In the genomic region with DNA sequence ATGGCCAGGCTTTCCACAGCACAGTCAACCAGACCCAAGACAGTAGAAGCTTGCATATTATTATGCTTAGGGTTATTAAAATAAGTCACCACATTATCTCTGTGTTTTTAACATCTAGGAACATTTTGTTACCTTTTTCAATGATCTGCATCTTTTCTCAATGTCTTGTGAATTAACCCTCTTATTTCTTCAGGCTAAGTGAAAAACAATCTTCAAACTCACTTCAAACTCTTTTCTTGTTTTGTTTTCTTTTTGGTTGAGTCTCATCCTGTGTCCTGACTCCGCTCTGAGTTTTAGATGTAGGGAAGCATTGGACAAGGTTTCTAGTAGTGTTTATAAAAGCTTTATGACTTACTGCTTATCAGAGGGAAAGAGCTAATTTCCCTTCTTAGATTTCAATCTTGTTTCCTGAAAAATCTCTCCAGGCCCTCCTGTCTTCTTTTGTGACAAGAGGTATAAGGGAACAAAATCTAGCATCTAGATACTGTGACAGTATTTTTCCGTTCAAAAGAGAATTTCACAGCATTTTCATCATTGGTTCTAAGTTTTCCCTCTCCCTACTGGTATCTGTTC, we compare ENCODE assay signal across 32 cellular contexts. TPM values are rescaled to one million over a fixed set of nuclear protein-coding genes. Genes with fewer than 3 reads are reported as not detected.
"Had no signal": no experiment of that assay in that cellular context is flagged by ENCODE, and none has a peak within 500 bp of the region (broad histone marks: within the 10 kb centered on the region; RNA-seq: fewer than 3 reads in every experiment).

No MANE protein-coding gene starts in this region.

- H3K4me3 ChIP-seq: colonic mucosa, esophagus squamous epithelium, heart right ventricle, left lung, prostate gland, right atrium auricular region, sigmoid colon, spleen, thoracic aorta, tibial nerve, upper lobe of right lung, uterus had no signal

- H3K27ac ChIP-seq: colonic mucosa, esophagus squamous epithelium, heart right ventricle, left lung, neutrophil, prostate gland, right atrium auricular region, sigmoid colon, thoracic aorta, tibial nerve, upper lobe of right lung, uterus had no signal

- H3K4me3 Mint-ChIP-seq: dendritic cell treated with granulocyte-macrophage colony-stimulating factor and Interleukin-4, amounts not matched to agents 40 ng/mL and 50 ng/mL, for 4 days; endodermal cell; naive thymus-derived CD4-positive, alpha-beta T cell; nephron; stimulated activated naive B cell treated with anti-CD40 and anti-IgM and Interleukin-4, amounts not matched to agents 10 μg/mL and 1 μg/mL and 100 μg/mL, for 72 hours; stimulated activated naive CD8-positive, alpha-beta T cell treated with anti-CD3 and anti-CD28 coated beads, Interleukin-15, Interleukin-2, amounts not matched to agents 100 ng/mL and 50 ng/mL, for 24 hours had no signal

- H3K27me3 ChIP-seq: colonic mucosa, esophagus squamous epithelium, left lung, neutrophil, right atrium auricular region, sigmoid colon, spleen, tibial nerve, upper lobe of right lung, uterus had no signal

- H3K27me3 Mint-ChIP-seq: dendritic cell treated with granulocyte-macrophage colony-stimulating factor and Interleukin-4, amounts not matched to agents 40 ng/mL and 50 ng/mL, for 4 days; naive thymus-derived CD4-positive, alpha-beta T cell; stimulated activated naive B cell treated with anti-CD40 and anti-IgM and Interleukin-4, amounts not matched to agents 10 μg/mL and 1 μg/mL and 100 μg/mL, for 72 hours; stimulated activated naive CD8-positive, alpha-beta T cell treated with anti-CD3 and anti-CD28 coated beads, Interleukin-15, Interleukin-2, amounts not matched to agents 100 ng/mL and 50 ng/mL, for 24 hours had no signal

- H3K36me3 Mint-ChIP-seq: naive thymus-derived CD4-positive, alpha-beta T cell; stimulated activated naive B cell treated with anti-CD40 and anti-IgM and Interleukin-4, amounts not matched to agents 10 μg/mL and 1 μg/mL and 100 μg/mL, for 72 hours had no signal

- H3K4me1 ChIP-seq: colonic mucosa, esophagus squamous epithelium, heart right ventricle, left lung, prostate gland, right atrium auricular region, sigmoid colon, spleen, tibial nerve, upper lobe of right lung, uterus had no signal

- H3K27ac Mint-ChIP-seq: dendritic cell treated with granulocyte-macrophage colony-stimulating factor and Interleukin-4, amounts not matched to agents 40 ng/mL and 50 ng/mL, for 4 days; endodermal cell; stimulated activated naive B cell treated with anti-CD40 and anti-IgM and Interleukin-4, amounts not matched to agents 10 μg/mL and 1 μg/mL and 100 μg/mL, for 72 hours; stimulated activated naive CD8-positive, alpha-beta T cell treated with anti-CD3 and anti-CD28 coated beads, Interleukin-15, Interleukin-2, amounts not matched to agents 100 ng/mL and 50 ng/mL, for 24 hours had no signal

- H3K9me3 Mint-ChIP-seq: dendritic cell treated with granulocyte-macrophage colony-stimulating factor and Interleukin-4, amounts not matched to agents 40 ng/mL and 50 ng/mL, for 4 days; endodermal cell; nephron; stimulated activated naive B cell treated with anti-CD40 and anti-IgM and Interleukin-4, amounts not matched to agents 10 μg/mL and 1 μg/mL and 100 μg/mL, for 72 hours had no signal

- ATAC-seq: heart right ventricle; left cardiac atrium; left lung; naive thymus-derived CD4-positive, alpha-beta T cell; stimulated activated naive B cell treated with anti-CD40 and anti-IgM and Interleukin-4, amounts not matched to agents 10 μg/mL and 1 μg/mL and 100 μg/mL, for 72 hours; upper lobe of right lung had no signal

- H3K9me3 ChIP-seq: colonic mucosa, esophagus squamous epithelium, heart right ventricle, left lung, neutrophil, prostate gland, right atrium auricular region, sigmoid colon, spleen, thoracic aorta, tibial nerve, upper lobe of right lung, uterus had no signal

- H3K4me1 Mint-ChIP-seq: endodermal cell, nephron had no signal

- DNase-seq: colonic mucosa; effector CD8-positive, alpha-beta T cell; endodermal cell; erythroblast; esophagus squamous epithelium; foreskin melanocyte; glutamatergic neuron; heart right ventricle; hippocampal formation; left cardiac atrium; left lung; midbrain; naive thymus-derived CD4-positive, alpha-beta T cell; sigmoid colon; spleen; stimulated activated naive B cell treated with anti-CD40 and anti-IgM and Interleukin-4, amounts not matched to agents 10 μg/mL and 1 μg/mL and 100 μg/mL, for 72 hours; upper lobe of right lung; uterus had no signal

- H3K36me3 ChIP-seq: colonic mucosa, esophagus squamous epithelium, heart right ventricle, left lung, neutrophil, prostate gland, right atrium auricular region, sigmoid colon, spleen, thoracic aorta, tibial nerve, upper lobe of right lung, uterus had no signal

RNA-seq across cellular contexts. Expression of a gene that starts 26.2 kb away (rescaled TPM):
- total RNA-seq: chondrocyte; colonic mucosa; endodermal cell; esophagus squamous epithelium; heart right ventricle; left cardiac atrium; left lung; lower leg skin; lung microvascular endothelial cell; mucosa of gallbladder; naive thymus-derived CD4-positive, alpha-beta T cell; omental fat pad; prostate gland; right atrium auricular region; sigmoid colon; skeletal muscle tissue; spleen; thoracic aorta; tibial nerve; upper lobe of right lung; uterus had no signal
- polyA plus RNA-seq: heart right ventricle; naive thymus-derived CD4-positive, alpha-beta T cell; sigmoid colon had no signal
